Comparison of ENCODE assay signal across 8 cellular contexts in the genomic region with DNA sequence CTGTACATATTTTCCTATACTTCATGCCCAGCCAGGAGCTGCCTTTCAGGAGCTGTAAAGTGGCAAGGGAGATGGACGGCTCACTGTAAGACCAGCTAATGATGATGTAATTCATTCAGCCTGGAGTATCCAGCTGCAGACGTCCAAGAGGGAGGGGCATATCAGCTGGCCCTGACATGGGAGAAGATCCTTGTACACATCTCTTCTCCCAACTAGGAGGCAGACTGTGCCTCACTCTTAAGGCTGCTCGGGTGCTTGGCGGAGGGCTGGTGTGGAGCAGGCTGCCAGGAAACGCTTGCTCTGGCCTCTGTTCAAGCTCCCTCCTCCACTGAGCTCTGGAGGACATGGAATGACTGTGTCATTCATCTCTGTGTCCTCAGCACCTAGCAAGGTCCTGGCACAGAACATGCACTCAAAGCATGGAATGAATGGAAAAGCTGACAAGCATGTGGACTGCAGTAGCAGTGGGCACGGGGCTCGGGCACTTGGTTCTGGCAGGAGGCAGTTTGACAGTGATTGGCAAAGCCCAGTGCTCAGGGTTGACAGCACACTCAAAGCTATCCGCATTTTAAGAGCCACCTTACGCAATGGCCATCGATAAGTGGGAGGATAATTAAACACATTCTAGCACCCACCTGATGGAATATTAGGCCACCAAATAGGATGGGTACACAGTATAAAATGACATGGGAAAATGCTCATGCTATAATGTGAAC.
DNase-seq lines count a peak whose midpoint lies in the region; ATAC-seq lines count a peak whose summit lies in the region.

No MANE protein-coding gene starts in this region.

- no peak for ATAC-seq in HG02885 (IDR thresholded peaks at IDR 0.05; ENCODE audit: poor library complexity, unreplicated experiment)

- intact Hi-C loops in head of caudate nucleus (cut with DNase I), result no loop called here

- DNase-seq in HT1080 (ENCODE audit: low read depth) (peak; percentile 44), SHP77 treated with DMSO at 0.1 percent for 48 hours (lab: John Stamatoyannopoulos, UW) (peak; percentile 85), head of caudate nucleus (peak; percentile 34 to 87 (median 72)), retina (peak; percentile 69), HT-29 (ENCODE audit: low spot score) (no peak)
- no peak for DNase-seq in effector CD8-positive, alpha-beta T cell (lab: John Stamatoyannopoulos, UW)
- no peak for DNase-seq in activated CD4-positive, alpha-beta T cell treated with anti-CD3 and anti-CD28 coated beads, Interleukin-2, amount 50 U/mL, for 4 hours

Comparison
In these comparisons a context has a peak if more than half of its experiments do, and no peak if none do; other contexts are left out.
1. DNase-seq: peak in HT1080 (single experiment), SHP77 treated with DMSO at 0.1 percent for 48 hours (single experiment), head of caudate nucleus (42 of 42) and retina (single experiment); none in effector CD8-positive, alpha-beta T cell (single experiment), HT-29 (single experiment) and activated CD4-positive, alpha-beta T cell treated with anti-CD3 and anti-CD28 coated beads, Interleukin-2, amount 50 U/mL, for 4 hours (0 of 2).